In the genomic region with DNA sequence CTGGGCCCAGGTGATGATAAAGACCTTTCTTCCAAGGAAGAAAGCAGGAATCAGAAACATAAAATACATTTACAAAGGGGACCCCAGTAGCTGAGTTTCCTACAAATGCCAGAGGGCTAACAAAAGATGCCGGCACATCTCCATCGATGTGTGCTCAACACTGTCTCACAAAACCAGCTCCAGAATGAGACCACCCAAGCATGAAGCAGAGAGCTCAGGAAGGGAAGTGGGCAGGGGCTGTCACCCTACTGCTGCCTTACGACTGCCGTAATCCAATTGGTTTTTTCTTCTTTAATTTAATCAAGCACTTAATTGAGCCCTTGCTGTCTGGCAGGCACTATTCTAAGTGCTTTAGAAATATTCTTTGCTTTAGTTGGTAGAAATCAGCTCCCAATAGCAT, we compare ENCODE assay signal across 21 cellular contexts.
"Had no signal": no experiment of that assay in that cellular context is flagged by ENCODE, and none has a peak within 500 bp of the region (broad histone marks: within the 10 kb centered on the region; RNA-seq: fewer than 3 reads in every experiment).

No MANE protein-coding gene starts in this region.

- H3K9me3 ChIP-seq: heart right ventricle, mucosa of descending colon, thyroid gland, upper lobe of right lung had no signal

- H3K27ac ChIP-seq: cardiac muscle cell, heart right ventricle, thyroid gland, upper lobe of right lung had no signal

- H3K4me3 Mint-ChIP-seq: activated CD4-positive, alpha-beta memory T cell treated with anti-CD3 and anti-CD28 coated beads, Interleukin-2, amount 10 ng/mL, durations not matched to agents 7 days and 5 days; activated CD4-positive, alpha-beta T cell treated with anti-CD3 and anti-CD28 coated beads, Interleukin-2, amount 10 ng/mL, durations not matched to agents 24 days and 14 days; activated naive CD4-positive, alpha-beta T cell treated with anti-CD3 and anti-CD28 coated beads, Interleukin-2, amount 10 ng/mL, durations not matched to agents 7 days and 5 days; activated T-cell treated with anti-CD3 and anti-CD28 coated beads, Interleukin-2, amount 50 U/mL, for 72 hours; neural crest cell had no signal

- H3K27me3 Mint-ChIP-seq: activated CD4-positive, alpha-beta memory T cell treated with anti-CD3 and anti-CD28 coated beads, Interleukin-2, amount 10 ng/mL, durations not matched to agents 7 days and 5 days; activated CD4-positive, alpha-beta T cell treated with anti-CD3 and anti-CD28 coated beads, Interleukin-2, amount 10 ng/mL, durations not matched to agents 24 days and 14 days; activated naive CD4-positive, alpha-beta T cell treated with anti-CD3 and anti-CD28 coated beads, Interleukin-2, amount 10 ng/mL, durations not matched to agents 7 days and 5 days; progenitor cell of endocrine pancreas had no signal

- H3K9me3 Mint-ChIP-seq: activated CD4-positive, alpha-beta memory T cell treated with anti-CD3 and anti-CD28 coated beads, Interleukin-2, amount 10 ng/mL, durations not matched to agents 7 days and 5 days; activated CD4-positive, alpha-beta T cell treated with anti-CD3 and anti-CD28 coated beads, Interleukin-2, amount 10 ng/mL, durations not matched to agents 24 days and 14 days; activated naive CD4-positive, alpha-beta T cell treated with anti-CD3 and anti-CD28 coated beads, Interleukin-2, amount 10 ng/mL, durations not matched to agents 7 days and 5 days; activated T-cell treated with anti-CD3 and anti-CD28 coated beads, Interleukin-2, amount 50 U/mL, for 72 hours; neural crest cell had no signal

- ATAC-seq: activated CD4-positive, CD25-positive, alpha-beta regulatory T cell treated with anti-CD3 and anti-CD28 coated beads, Interleukin-2, amount 50 U/mL, for 24 hours; activated T-cell treated with anti-CD3 and anti-CD28 coated beads, Interleukin-2, amount 50 U/mL, for 72 hours; heart right ventricle; left colon; mucosa of descending colon; stimulated activated naive CD8-positive, alpha-beta T cell treated with anti-CD3 and anti-CD28 coated beads, Interleukin-15, Interleukin-2, amounts not matched to agents 100 U/mL and 50 U/mL, for 24 hours; upper lobe of right lung had no signal

- H3K36me3 ChIP-seq: cardiac muscle cell, heart right ventricle, thyroid gland, upper lobe of right lung had no signal

- H3K4me3 ChIP-seq: cardiac muscle cell, heart right ventricle, mucosa of descending colon, thyroid gland, upper lobe of right lung had no signal

- H3K27me3 ChIP-seq: cardiac muscle cell, heart right ventricle, thyroid gland, upper lobe of right lung had no signal

- DNase-seq: activated CD4-positive, alpha-beta memory T cell treated with anti-CD3 and anti-CD28 coated beads, Interleukin-2, amount 10 ng/mL, durations not matched to agents 7 days and 5 days; activated CD4-positive, alpha-beta T cell treated with anti-CD3 and anti-CD28 coated beads, Interleukin-2, amount 10 ng/mL, durations not matched to agents 24 days and 14 days; activated effector memory CD4-positive, alpha-beta T cell treated with Interleukin-2 at 50 U/mL for 16 hours; activated naive CD4-positive, alpha-beta T cell treated with anti-CD3 and anti-CD28 coated beads, Interleukin-2, amount 10 ng/mL, durations not matched to agents 7 days and 5 days; activated T-cell treated with anti-CD3 and anti-CD28 coated beads, Interleukin-2, amount 50 U/mL, for 72 hours; dermis blood vessel endothelial cell; effector CD8-positive, alpha-beta T cell; erythroblast; foreskin fibroblast; heart right ventricle; left colon; mesenchymal stem cell; mucosa of descending colon; stimulated activated CD4-positive, alpha-beta T cell treated with anti-CD3 and anti-CD28 coated beads, Interleukin-4, amount 100 ng/mL, for 24 hours; stimulated activated naive CD8-positive, alpha-beta T cell treated with anti-CD3 and anti-CD28 coated beads, Interleukin-15, Interleukin-2, amounts not matched to agents 100 U/mL and 50 U/mL, for 24 hours; thyroid gland; upper lobe of right lung had no signal

- H3K27ac Mint-ChIP-seq: activated CD4-positive, alpha-beta memory T cell treated with anti-CD3 and anti-CD28 coated beads, Interleukin-2, amount 10 ng/mL, durations not matched to agents 7 days and 5 days; activated CD4-positive, alpha-beta T cell treated with anti-CD3 and anti-CD28 coated beads, Interleukin-2, amount 10 ng/mL, durations not matched to agents 24 days and 14 days; activated naive CD4-positive, alpha-beta T cell treated with anti-CD3 and anti-CD28 coated beads, Interleukin-2, amount 10 ng/mL, durations not matched to agents 7 days and 5 days; activated T-cell treated with anti-CD3 and anti-CD28 coated beads, Interleukin-2, amount 50 U/mL, for 72 hours; progenitor cell of endocrine pancreas had no signal
